8 cellular contexts compared by ENCODE assay signal in genomic region chr2:219229375-219230200, GRCh38. TPM values are rescaled to one million over a fixed set of nuclear protein-coding genes. Genes with fewer than 3 reads are reported as not detected.
DNase-seq lines count a peak whose midpoint lies in the region; ATAC-seq and TF ChIP-seq lines count a peak whose summit lies in the region.

Gene ANKZF1, plus strand, starts transcription at chr2:219229806. Its CDS starts 452 bp downstream, at chr2:219230258.
Gene ATG9A, minus strand, starts transcription at chr2:219229636. Its CDS starts 1,612 bp downstream, at chr2:219228024.

- H3K36me3 Mint-ChIP-seq in T-helper 17 cell (ENCODE audit: low read depth) (peaks cover 10% of the 10 kb centered on the region), progenitor cell of endocrine pancreas (ENCODE audit: insufficient read depth) (peaks cover 15% of the 10 kb centered on the region)

- TF ChIP-seq POLR2A in GM15510 (IDR thresholded peaks at IDR 0.05; ENCODE audit: borderline replicate concordance, extremely low read depth, insufficient read length) = peak; percentile 85

- no peak for TF ChIP-seq CTCF in progenitor cell of endocrine pancreas (IDR thresholded peaks at IDR 0.05; ENCODE audit: unreplicated experiment)

- DNase-seq in NCI-H1694 treated with DMSO at 0.1 percent for 48 hours (lab: John Stamatoyannopoulos, UW) (peak; percentile 99), T-helper 17 cell (peak; percentile 93 to 97 (median 94)), amygdala (lab: John Stamatoyannopoulos, UW) (peak; percentile 53 to 99 (median 98)), left cardiac atrium (peak; percentile 99), progenitor cell of endocrine pancreas (ENCODE audit: low spot score, unreplicated experiment) (peak; percentile 97), ureter (ENCODE audit: low spot score) (peak; percentile 99)

- no peaks in the 10 kb centered on the region for H3K9me3 ChIP-seq in T-helper 17 cell (ENCODE audit: control insufficient read depth, low read length, poor library complexity, severe bottlenecking)

- no peaks in the 10 kb centered on the region for H3K27me3 Mint-ChIP-seq in T-helper 17 cell
- no peaks in the 10 kb centered on the region for H3K27me3 Mint-ChIP-seq in progenitor cell of endocrine pancreas

- intact Hi-C loops in left cardiac atrium (cut with DNase I) = loop anchor here in 1 of 2 donors (2.0 kb wide), 1 partner anchor 15 kb away; the partner anchor contains the start of genes GLB1L and STK16

- no peaks in the 10 kb centered on the region for H3K9me3 Mint-ChIP-seq in progenitor cell of endocrine pancreas (ENCODE audit: low read depth)

- peak within 1 kb of the TSS; percentile 97 for H3K27ac Mint-ChIP-seq in T-helper 17 cell
- peak within 1 kb of the TSS; percentile 99 for H3K27ac Mint-ChIP-seq in progenitor cell of endocrine pancreas

- H3K4me1 Mint-ChIP-seq in T-helper 17 cell (peaks cover 36% of the 10 kb centered on the region), progenitor cell of endocrine pancreas (ENCODE audit: low read depth) (peaks cover 18% of the 10 kb centered on the region)

- H3K4me3 Mint-ChIP-seq in T-helper 17 cell = peak within 1 kb of the TSS; percentile 99
- H3K4me3 Mint-ChIP-seq in progenitor cell of endocrine pancreas (ENCODE audit: low read depth) = peak within 1 kb of the TSS; percentile 98

- ATAC-seq in HG02885 (IDR thresholded peaks at IDR 0.05; ENCODE audit: poor library complexity, unreplicated experiment) = peak; percentile 97
- ATAC-seq in T-helper 17 cell = peak; percentile 98
- peak; percentile 99 for ATAC-seq in left cardiac atrium

RNA-seq across cellular contexts. Expression of gene ANKZF1, which starts in this region (rescaled TPM):
- total RNA-seq in T-helper 17 cell = 10 to 100 TPM; 92.5 to 93.5 TPM
- 10 to 100 TPM; 16.0 to 20.3 TPM for total RNA-seq in left cardiac atrium
- total RNA-seq in progenitor cell of endocrine pancreas = 64.3 and 66.7 TPM in 2 replicates
- total RNA-seq in ureter = 73.1 TPM

RNA-seq across cellular contexts. Expression of gene ATG9A, which starts in this region (rescaled TPM):
- total RNA-seq in T-helper 17 cell = 10 to 100 TPM; 42.4 to 72.1 TPM
- total RNA-seq in left cardiac atrium = 10 to 100 TPM; 69.0 to 74.4 TPM
- total RNA-seq in progenitor cell of endocrine pancreas = 40.6 and 43.6 TPM in 2 replicates
- total RNA-seq in ureter = 31.6 TPM

Comparison
In these comparisons a context has a peak if more than half of its experiments do, and no peak if none do; other contexts are left out.
1. Peak in every context shown above with its lines: DNase-seq and ATAC-seq.